Comparison of ENCODE assay signal across 8 cellular contexts in the genomic region with DNA sequence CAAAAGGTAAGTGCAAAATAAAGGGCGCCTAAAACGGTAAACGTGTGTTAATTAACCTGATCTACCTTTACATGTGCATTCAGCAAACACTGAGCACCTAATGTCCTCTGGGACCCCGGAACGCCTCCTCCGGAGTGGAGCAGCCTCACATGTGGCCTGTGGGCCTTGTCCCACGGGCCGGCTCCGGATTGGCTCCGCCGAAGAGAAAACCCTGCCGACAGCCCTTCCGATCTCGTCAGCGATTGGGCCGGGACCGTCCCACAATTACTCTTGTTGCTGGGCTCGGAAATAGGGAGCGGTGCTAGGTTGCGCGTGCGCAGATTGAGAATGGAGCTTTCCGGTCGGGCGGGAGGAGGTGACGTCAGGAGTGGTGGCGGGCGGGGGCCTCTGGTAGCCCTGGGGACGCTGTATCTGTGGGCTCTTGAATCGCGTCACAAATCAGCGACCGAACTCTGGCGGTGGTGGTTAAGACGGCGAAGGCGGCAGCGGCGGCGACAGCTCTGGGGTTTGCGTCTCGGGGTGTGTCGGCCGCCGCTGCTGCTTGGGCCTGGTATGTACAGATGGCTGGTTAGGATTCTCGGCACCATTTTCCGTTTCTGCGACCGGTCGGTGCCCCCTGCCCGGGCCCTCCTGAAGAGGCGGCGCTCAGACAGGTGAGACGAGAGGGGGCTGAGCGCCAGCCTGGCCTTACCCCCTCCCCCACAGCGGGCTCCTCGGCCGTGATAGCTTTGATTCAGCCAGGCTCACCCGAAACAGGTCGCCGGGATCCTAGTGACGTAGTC. TPM values are rescaled to one million over a fixed set of nuclear protein-coding genes. Genes with fewer than 3 reads are reported as not detected.
A peak's percentile ranks its signal among the peaks of the same experiment; 100 is the strongest.
DNase-seq lines count a peak whose midpoint lies in the region; ATAC-seq, FAIRE-seq and TF ChIP-seq lines count a peak whose summit lies in the region.

A gene (plus strand): TSS at position 434 of the 782 bp plus-strand sequence. CDS start 119 bp downstream, at position 553.

- H4K20me1 ChIP-seq in keratinocyte (ENCODE audit: control insufficient read depth, extremely low read depth, insufficient read depth, low read length), result no peaks in the 10 kb centered on the region

- H3K27ac Mint-ChIP-seq in chondrocyte (ENCODE audit: unreplicated experiment), result peak within 1 kb of the TSS; percentile 95

- no peaks in the 10 kb centered on the region for H3K36me3 Mint-ChIP-seq in chondrocyte (ENCODE audit: low read depth)

- H3K36me3 ChIP-seq in keratinocyte (ENCODE audit: control insufficient read depth in 2 of 2, extremely low read depth in 1 of 2, insufficient read depth in 2 of 2, low read length in 2 of 2), result no peaks in the 10 kb centered on the region

- dilution Hi-C loops in keratinocyte (cut with MboI; ENCODE audit: extremely low pct_ligation_motif_present, low sequenced_read_pairs), result no loop called here

- FAIRE-seq in keratinocyte (lab: Jason Lieb, UNC), result peak; percentile 89

- H3K4me3 Mint-ChIP-seq in chondrocyte (ENCODE audit: unreplicated experiment), result peak within 1 kb of the TSS; percentile 90

- H3K4me1 Mint-ChIP-seq in chondrocyte (ENCODE audit: low read depth), result peaks cover 29% of the 10 kb centered on the region

- H3K4me3 ChIP-seq in keratinocyte (ENCODE audit: control insufficient read depth in 2 of 3, extremely low read depth in 1 of 3, insufficient read depth in 2 of 3, low read depth in 1 of 3, low read length in 3 of 3), result peak within 1 kb of the TSS; percentile 71 to 98 (median 74)

- peak within 1 kb of the TSS; percentile 100 for H3K4me2 ChIP-seq in keratinocyte (ENCODE audit: control insufficient read depth, extremely low read depth, insufficient read depth, low read depth, low read length)

- no peaks in the 10 kb centered on the region for H3K27me3 Mint-ChIP-seq in chondrocyte (ENCODE audit: low read depth)

- no peaks in the 10 kb centered on the region for H3K27me3 ChIP-seq in keratinocyte (ENCODE audit: control insufficient read depth, extremely low read depth, insufficient read depth, low read length)

- peak; percentile 99 for DNase-seq in AML-193 (lab: John Stamatoyannopoulos, UW)
- DNase-seq in NCI-H510A treated with DMSO at 0.1 percent for 48 hours (lab: John Stamatoyannopoulos, UW), result peak; percentile 96
- DNase-seq in activated CD4-positive, alpha-beta T cell treated with anti-CD3 and anti-CD28 coated beads for 24 hours (ENCODE audit: low read depth in 2 of 2), result peak; percentile 98 to 99
- peak; percentile 100 for DNase-seq in chondrocyte (ENCODE audit: low spot score)
- DNase-seq in keratinocyte (ENCODE audit: low read depth, low spot score), result peak; percentile 89
- DNase-seq in stimulated activated CD4-positive, alpha-beta T cell treated with anti-CD3 and anti-CD28 coated beads, Interleukin-15, amount 100 ng/mL, for 1 hour (ENCODE audit: low read depth in 1 of 2, low spot score in 1 of 2), result peak; percentile 98

- H3K9me1 ChIP-seq in keratinocyte (ENCODE audit: control insufficient read depth, extremely low read depth, insufficient read depth, low read length), result no peaks in the 10 kb centered on the region

- ATAC-seq in HG03439 (IDR thresholded peaks at IDR 0.05; ENCODE audit: unreplicated experiment), result peak; percentile 95

- peak within 1 kb of the TSS; percentile 89 for H3K9ac ChIP-seq in keratinocyte (ENCODE audit: control insufficient read depth, extremely low read depth, insufficient read depth, low read length)

- H3K4me1 ChIP-seq in keratinocyte (ENCODE audit: control insufficient read depth, extremely low read depth, insufficient read depth, low read length), result peaks cover 12% of the 10 kb centered on the region

- TF ChIP-seq POLR2A in GM19193 (IDR thresholded peaks at IDR 0.05; ENCODE audit: extremely low read depth, insufficient read depth, insufficient read length), result peak; percentile 85

- H3K9me3 ChIP-seq in keratinocyte (ENCODE audit: control insufficient read depth, low read depth, low read length), result no peaks in the 10 kb centered on the region

- peaks cover 20% of the 10 kb centered on the region for H3K79me2 ChIP-seq in keratinocyte (ENCODE audit: control insufficient read depth, insufficient read depth, low read length)

- peak within 1 kb of the TSS; percentile 94 for H3K27ac ChIP-seq in keratinocyte (ENCODE audit: control insufficient read depth, insufficient read depth, low read length)

- H2AFZ ChIP-seq in keratinocyte (ENCODE audit: control insufficient read depth, low read length), result peak within 1 kb of the TSS; percentile 99

- TF ChIP-seq CTCF in chondrocyte (IDR thresholded peaks at IDR 0.05), result no peak
- no peak for TF ChIP-seq CTCF in keratinocyte (optimal IDR thresholded peaks at IDR 0.05 in 1 of 3, IDR thresholded peaks at IDR 0.05 in 1 of 3, conservative IDR thresholded peaks at IDR 0.05 in 1 of 3; ENCODE audit: extremely low read depth in 1 of 3, insufficient read depth in 2 of 3, low read length in 3 of 3)

- no peaks in the 10 kb centered on the region for H3K9me3 Mint-ChIP-seq in chondrocyte (ENCODE audit: low read depth)

RNA-seq across cellular contexts. Expression of the gene that starts here (rescaled TPM):
- total RNA-seq in chondrocyte, result 39.4 to 45.5 TPM (median 41.2 TPM) in 3 replicates
- polyA plus RNA-seq in keratinocyte, result 8.7 to 14.0 TPM (median 12.6 TPM) in 3 replicates
- 70.8 TPM for polyA plus RNA-seq in keratinocyte (2011; ENCODE audit: low read depth)
- 10.6 and 15.4 TPM in 2 replicates for polyA plus RNA-seq in keratinocyte (2011; cell fraction: cytosol; rRNA removed)
- polyA plus RNA-seq in keratinocyte (2011; cell fraction: nucleus; rRNA removed), result 10.8 and 13.3 TPM in 2 replicates
- polyA plus RNA-seq in keratinocyte (2012; ENCODE audit: low replicate concordance), result 19.5 and 23.0 TPM in 2 replicates
- polyA minus RNA-seq in keratinocyte, result 2.2 to 11.5 TPM (median 10.7 TPM) in 3 replicates
- 18.2 TPM for polyA minus RNA-seq in keratinocyte (2011; cell fraction: cytosol; rRNA and poly(A)+ RNA removed)
- 3.1 and 8.5 TPM in 2 replicates for polyA minus RNA-seq in keratinocyte (2011; cell fraction: nucleus; rRNA and poly(A)+ RNA removed)

Comparison
In these comparisons a context has a peak if more than half of its experiments do, and no peak if none do; other contexts are left out.
1. Peak in every context shown above with its lines: DNase-seq, ATAC-seq, H3K4me3 ChIP-seq and H3K27ac ChIP-seq.